ENCODE assay signal across 8 cellular contexts in the genomic region with DNA sequence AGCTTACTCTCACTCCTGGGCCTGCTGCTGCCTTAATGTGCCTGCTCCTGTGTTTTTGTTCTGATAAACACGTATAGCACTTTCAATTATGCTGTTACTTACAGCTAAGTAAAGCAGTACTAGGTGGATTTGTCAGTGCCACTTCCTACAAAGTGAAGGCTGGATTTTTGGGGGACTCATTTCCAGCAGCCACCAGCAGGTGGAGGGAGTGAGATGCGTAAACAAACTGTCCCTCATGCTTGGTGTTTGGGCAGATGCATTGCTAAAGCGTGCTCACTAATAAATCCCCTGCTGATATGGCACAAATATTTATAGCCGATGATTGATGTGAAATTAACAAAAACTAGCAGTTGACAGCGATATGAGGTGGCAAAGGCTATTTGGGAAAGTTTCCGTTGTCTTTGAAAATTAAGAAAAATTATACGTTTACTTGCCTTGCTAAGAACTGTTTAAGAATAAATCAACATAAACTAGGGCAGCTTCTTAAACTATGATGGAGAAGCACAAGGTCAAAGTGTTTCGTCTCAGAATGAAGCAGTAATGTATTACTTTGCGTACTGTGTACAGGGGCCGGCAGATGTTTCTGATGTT.
DNase-seq lines count a peak whose midpoint lies in the region; ATAC-seq and TF ChIP-seq lines count a peak whose summit lies in the region.

No MANE protein-coding gene starts in this region.

- WGBS in ovary, 3 donors = 27 to 34% (median 28%) methylated on average over 10 of the region's 10 CpGs

- TF ChIP-seq CTCF in CD8-positive, alpha-beta T cell (IDR thresholded peaks at IDR 0.05) = no peak
- TF ChIP-seq CTCF in foreskin fibroblast (IDR thresholded peaks at IDR 0.05; ENCODE audit: low read depth, low read length) (peak; percentile 81), ovary (IDR thresholded peaks at IDR 0.05) (peak; percentile 63 to 86 (median 82))

- H3K36me3 Mint-ChIP-seq in CD8-positive, alpha-beta T cell = no peaks in the 10 kb centered on the region

- ATAC-seq in CD8-positive, alpha-beta T cell = no peak
- ATAC-seq in GM21619 (IDR thresholded peaks at IDR 0.05; ENCODE audit: unreplicated experiment) (peak; percentile 71), GM18870 (IDR thresholded peaks at IDR 0.05; ENCODE audit: unreplicated experiment) (no peak), GM21390 (IDR thresholded peaks at IDR 0.05; ENCODE audit: unreplicated experiment) (no peak)

- H3K4me1 Mint-ChIP-seq in CD8-positive, alpha-beta T cell (ENCODE audit: low read depth) = no peaks in the 10 kb centered on the region

- TF ChIP-seq EP300 in ovary (IDR thresholded peaks at IDR 0.05) = no peak

- H3K4me3 ChIP-seq in CD8-positive, alpha-beta T cell (ENCODE audit: low read depth, low read length) = no peak overlapping the region
- H3K4me3 ChIP-seq in foreskin fibroblast (ENCODE audit: low read depth in 1 of 2, low read length in 2 of 2) = no peak overlapping the region
- H3K4me3 ChIP-seq in ovary = no peak overlapping the region

- POLR2A ChIA-PET in CD8-positive, alpha-beta T cell (lab: Charles Lee) = no interaction called here

- peak in 5 of 7 experiments; percentile 5 to 30 (median 13) for DNase-seq in CD8-positive, alpha-beta T cell
- DNase-seq in NCI-H524 (lab: John Stamatoyannopoulos, UW) (peak; percentile 58 to 80), foreskin fibroblast (peak; percentile 71 to 91), ovary (peak; percentile 44 to 82 (median 76))
- DNase-seq in activated CD8-positive, alpha-beta memory T cell treated with anti-CD3 and anti-CD28 coated beads, Interleukin-2, amount 50 U/mL, for 4 hours = peak; percentile 28

- TF ChIP-seq POLR2A in ovary (IDR thresholded peaks at IDR 0.05) = no peak

- no peaks in the 10 kb centered on the region for H3K27me3 Mint-ChIP-seq in CD8-positive, alpha-beta T cell (ENCODE audit: low read depth)

- no peak overlapping the region for H3K4me3 Mint-ChIP-seq in CD8-positive, alpha-beta T cell

- H3K4me1 ChIP-seq in CD8-positive, alpha-beta T cell (ENCODE audit: insufficient read depth, low read length) = no peaks in the 10 kb centered on the region
- no peaks in the 10 kb centered on the region for H3K4me1 ChIP-seq in ovary (ENCODE audit: insufficient read depth)

- no peaks in the 10 kb centered on the region for H3K36me3 ChIP-seq in CD8-positive, alpha-beta T cell (ENCODE audit: insufficient read depth, low read length)
- no peaks in the 10 kb centered on the region for H3K36me3 ChIP-seq in ovary

- no peaks in the 10 kb centered on the region for H3K27me3 ChIP-seq in CD8-positive, alpha-beta T cell (ENCODE audit: insufficient read depth, low read length)
- H3K27me3 ChIP-seq in ovary = no peaks in the 10 kb centered on the region

- no peaks in the 10 kb centered on the region for H3K9me3 ChIP-seq in CD8-positive, alpha-beta T cell (ENCODE audit: low read length)
- no peaks in the 10 kb centered on the region for H3K9me3 ChIP-seq in ovary

- no peaks in the 10 kb centered on the region for H3K9me3 Mint-ChIP-seq in CD8-positive, alpha-beta T cell

- H3K27ac Mint-ChIP-seq in CD8-positive, alpha-beta T cell = no peak overlapping the region

- CTCF ChIA-PET in CD8-positive, alpha-beta T cell (lab: Charles Lee) = interaction anchor here (0.7 to 2.0 kb wide), 8 partner anchors 9 to 462 kb away, joined by 3 to 9 read pairs (median 4); no protein-coding TSS in a partner anchor

- intact Hi-C loops in CD8-positive, alpha-beta T cell (cut with DNase I, micrococcal nuclease) = loop anchor here (2.0 to 10.0 kb wide), 2 partner anchors 149 to 151 kb away; no protein-coding TSS in a partner anchor
- intact Hi-C loops in ovary (cut with DNase I) = loop anchor here (2.0 to 10.0 kb wide), 6 partner anchors 69 to 461 kb away; no protein-coding TSS in a partner anchor

- H3K27ac ChIP-seq in CD8-positive, alpha-beta T cell (ENCODE audit: low read depth, low read length) = no peak overlapping the region
- no peak overlapping the region for H3K27ac ChIP-seq in ovary

Comparison
In these comparisons a context has a peak if more than half of its experiments do, and no peak if none do; other contexts are left out.
1. DNase-seq: peak in every context shown above with its lines; median percentile 81 in foreskin fibroblast; 76 in ovary; 69 in NCI-H524; 28 in activated CD8-positive, alpha-beta memory T cell treated with anti-CD3 and anti-CD28 coated beads, Interleukin-2, amount 50 U/mL, for 4 hours; 13 in CD8-positive, alpha-beta T cell.